ENCODE assay signal across 2 cellular contexts in the genomic region with DNA sequence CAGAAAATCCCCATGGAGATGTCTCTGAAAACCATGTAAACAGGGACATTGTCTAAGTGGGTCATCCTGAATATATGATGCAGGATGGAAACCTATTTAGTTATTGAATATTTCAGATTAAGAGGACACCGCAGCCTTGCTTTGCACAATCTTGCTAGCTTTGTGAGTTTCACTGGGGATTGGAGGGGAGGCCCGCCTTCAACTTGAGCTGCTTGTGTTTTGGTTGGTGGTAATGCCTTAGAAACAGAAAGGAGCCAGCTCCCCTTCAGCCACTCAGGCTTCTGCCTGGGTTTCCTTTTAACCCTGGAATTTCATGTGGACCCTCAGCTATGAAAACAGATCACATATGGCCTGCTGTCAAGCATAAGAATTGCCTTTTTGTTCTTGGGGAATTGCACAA.
TF ChIP-seq lines count a peak whose summit lies in the region.

No MANE protein-coding gene starts in this region.

TF ChIP-seq in GM23338, 12 proteins besides CTCF, POLR2A, EP300 and RAD21 (continued from another document):
- TF ChIP-seq, protein P1, sequence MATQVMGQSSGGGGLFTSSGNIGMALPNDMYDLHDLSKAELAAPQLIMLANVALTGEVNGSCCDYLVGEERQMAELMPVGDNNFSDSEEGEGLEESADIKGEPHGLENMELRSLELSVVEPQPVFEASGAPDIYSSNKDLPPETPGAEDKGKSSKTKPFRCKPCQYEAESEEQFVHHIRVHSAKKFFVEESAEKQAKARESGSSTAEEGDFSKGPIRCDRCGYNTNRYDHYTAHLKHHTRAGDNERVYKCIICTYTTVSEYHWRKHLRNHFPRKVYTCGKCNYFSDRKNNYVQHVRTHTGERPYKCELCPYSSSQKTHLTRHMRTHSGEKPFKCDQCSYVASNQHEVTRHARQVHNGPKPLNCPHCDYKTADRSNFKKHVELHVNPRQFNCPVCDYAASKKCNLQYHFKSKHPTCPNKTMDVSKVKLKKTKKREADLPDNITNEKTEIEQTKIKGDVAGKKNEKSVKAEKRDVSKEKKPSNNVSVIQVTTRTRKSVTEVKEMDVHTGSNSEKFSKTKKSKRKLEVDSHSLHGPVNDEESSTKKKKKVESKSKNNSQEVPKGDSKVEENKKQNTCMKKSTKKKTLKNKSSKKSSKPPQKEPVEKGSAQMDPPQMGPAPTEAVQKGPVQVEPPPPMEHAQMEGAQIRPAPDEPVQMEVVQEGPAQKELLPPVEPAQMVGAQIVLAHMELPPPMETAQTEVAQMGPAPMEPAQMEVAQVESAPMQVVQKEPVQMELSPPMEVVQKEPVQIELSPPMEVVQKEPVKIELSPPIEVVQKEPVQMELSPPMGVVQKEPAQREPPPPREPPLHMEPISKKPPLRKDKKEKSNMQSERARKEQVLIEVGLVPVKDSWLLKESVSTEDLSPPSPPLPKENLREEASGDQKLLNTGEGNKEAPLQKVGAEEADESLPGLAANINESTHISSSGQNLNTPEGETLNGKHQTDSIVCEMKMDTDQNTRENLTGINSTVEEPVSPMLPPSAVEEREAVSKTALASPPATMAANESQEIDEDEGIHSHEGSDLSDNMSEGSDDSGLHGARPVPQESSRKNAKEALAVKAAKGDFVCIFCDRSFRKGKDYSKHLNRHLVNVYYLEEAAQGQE (IDR thresholded peaks at IDR 0.05; ENCODE audit: unreplicated experiment), result no peak
- TF ChIP-seq JUNB (IDR thresholded peaks at IDR 0.05; ENCODE audit: unreplicated experiment), result no peak
- no peak for TF ChIP-seq EZH2 (IDR thresholded peaks at IDR 0.05; ENCODE audit: low read depth, unreplicated experiment)
- TF ChIP-seq POLR2AphosphoS5 (IDR thresholded peaks at IDR 0.05; ENCODE audit: low read depth), result no peak
- TF ChIP-seq, protein P2, sequence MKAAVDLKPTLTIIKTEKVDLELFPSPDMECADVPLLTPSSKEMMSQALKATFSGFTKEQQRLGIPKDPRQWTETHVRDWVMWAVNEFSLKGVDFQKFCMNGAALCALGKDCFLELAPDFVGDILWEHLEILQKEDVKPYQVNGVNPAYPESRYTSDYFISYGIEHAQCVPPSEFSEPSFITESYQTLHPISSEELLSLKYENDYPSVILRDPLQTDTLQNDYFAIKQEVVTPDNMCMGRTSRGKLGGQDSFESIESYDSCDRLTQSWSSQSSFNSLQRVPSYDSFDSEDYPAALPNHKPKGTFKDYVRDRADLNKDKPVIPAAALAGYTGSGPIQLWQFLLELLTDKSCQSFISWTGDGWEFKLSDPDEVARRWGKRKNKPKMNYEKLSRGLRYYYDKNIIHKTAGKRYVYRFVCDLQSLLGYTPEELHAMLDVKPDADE (IDR thresholded peaks at IDR 0.05), result no peak
- TF ChIP-seq NANOG (IDR thresholded peaks at IDR 0.05; ENCODE audit: borderline replicate concordance), result no peak
- TF ChIP-seq CREB1 (CRISPR knock-in tag; IDR thresholded peaks at IDR 0.05; ENCODE audit: low read depth), result no peak

TF ChIP-seq in WTC11, 78 proteins besides CTCF, POLR2A, EP300 and RAD21 (continued from another document):
- TF ChIP-seq, protein P3, sequence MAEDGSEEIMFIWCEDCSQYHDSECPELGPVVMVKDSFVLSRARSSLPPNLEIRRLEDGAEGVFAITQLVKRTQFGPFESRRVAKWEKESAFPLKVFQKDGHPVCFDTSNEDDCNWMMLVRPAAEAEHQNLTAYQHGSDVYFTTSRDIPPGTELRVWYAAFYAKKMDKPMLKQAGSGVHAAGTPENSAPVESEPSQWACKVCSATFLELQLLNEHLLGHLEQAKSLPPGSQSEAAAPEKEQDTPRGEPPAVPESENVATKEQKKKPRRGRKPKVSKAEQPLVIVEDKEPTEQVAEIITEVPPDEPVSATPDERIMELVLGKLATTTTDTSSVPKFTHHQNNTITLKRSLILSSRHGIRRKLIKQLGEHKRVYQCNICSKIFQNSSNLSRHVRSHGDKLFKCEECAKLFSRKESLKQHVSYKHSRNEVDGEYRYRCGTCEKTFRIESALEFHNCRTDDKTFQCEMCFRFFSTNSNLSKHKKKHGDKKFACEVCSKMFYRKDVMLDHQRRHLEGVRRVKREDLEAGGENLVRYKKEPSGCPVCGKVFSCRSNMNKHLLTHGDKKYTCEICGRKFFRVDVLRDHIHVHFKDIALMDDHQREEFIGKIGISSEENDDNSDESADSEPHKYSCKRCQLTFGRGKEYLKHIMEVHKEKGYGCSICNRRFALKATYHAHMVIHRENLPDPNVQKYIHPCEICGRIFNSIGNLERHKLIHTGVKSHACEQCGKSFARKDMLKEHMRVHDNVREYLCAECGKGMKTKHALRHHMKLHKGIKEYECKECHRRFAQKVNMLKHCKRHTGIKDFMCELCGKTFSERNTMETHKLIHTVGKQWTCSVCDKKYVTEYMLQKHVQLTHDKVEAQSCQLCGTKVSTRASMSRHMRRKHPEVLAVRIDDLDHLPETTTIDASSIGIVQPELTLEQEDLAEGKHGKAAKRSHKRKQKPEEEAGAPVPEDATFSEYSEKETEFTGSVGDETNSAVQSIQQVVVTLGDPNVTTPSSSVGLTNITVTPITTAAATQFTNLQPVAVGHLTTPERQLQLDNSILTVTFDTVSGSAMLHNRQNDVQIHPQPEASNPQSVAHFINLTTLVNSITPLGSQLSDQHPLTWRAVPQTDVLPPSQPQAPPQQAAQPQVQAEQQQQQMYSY (CRISPR knock-in tag; IDR thresholded peaks at IDR 0.05), result peak; percentile 56
